ENCODE assay signal across 30 cellular contexts in genomic region chr12:64086946-64087345, GRCh38.
DNase-seq lines count a peak whose midpoint lies in the region; ATAC-seq and TF ChIP-seq lines count a peak whose summit lies in the region.
"Had no signal": no experiment of that assay in that cellular context is flagged by ENCODE, and none has a peak within 500 bp of the region (broad histone marks: within the 10 kb centered on the region; RNA-seq: fewer than 3 reads in every experiment).

No MANE protein-coding gene starts in this region.

- peaks cover 32% of the 10 kb centered on the region for H3K36me3 ChIP-seq in PC-9 (ENCODE audit: low read depth)
- no peaks in the 10 kb centered on the region for H3K36me3 ChIP-seq in muscle layer of duodenum (ENCODE audit: control insufficient read depth in 1 of 2, insufficient read depth in 2 of 2, low read length in 2 of 2)
- no peaks in the 10 kb centered on the region for H3K36me3 ChIP-seq in tibial nerve
- H3K36me3 ChIP-seq: cardiac muscle cell, ovary, right atrium auricular region, thoracic aorta had no signal

- no peaks in the 10 kb centered on the region for H3K9me3 ChIP-seq in PC-9 (ENCODE audit: insufficient read depth, low read depth)
- no peaks in the 10 kb centered on the region for H3K9me3 ChIP-seq in muscle layer of duodenum (ENCODE audit: control insufficient read depth in 1 of 2, low read length in 2 of 2)
- H3K9me3 ChIP-seq in tibial nerve: no peaks in the 10 kb centered on the region
- H3K9me3 ChIP-seq: ovary, right atrium auricular region, thoracic aorta had no signal

- no peak for TF ChIP-seq EP300 in tibial nerve (IDR thresholded peaks at IDR 0.05)

- H2AFZ ChIP-seq in PC-9: no peak overlapping the region

- CTCF ChIA-PET in PC-9 (lab: Charles Lee): no interaction called here

- intact Hi-C loops in PC-9 (cut with micrococcal nuclease; ENCODE audit: unreplicated experiment): loop anchor here (5.0 kb wide), 3 partner anchors 95 to 240 kb away; partner anchors contain the start of gene KICS2

- no peak for ATAC-seq in SK-N-SH treated with all-trans-retinoic acid at 6 μM for 48 hours
- ATAC-seq: activated CD4-positive, CD25-positive, alpha-beta regulatory T cell treated with anti-CD3 and anti-CD28 coated beads, Interleukin-2, amount 50 U/mL, for 24 hours; effector memory CD8-positive, alpha-beta T cell; esophagus mucosa; natural killer cell treated with Interleukin-12 subunit alpha and Interleukin-12 subunit beta and Interleukin-15 and Interleukin-18, amount 100 ng/mL, for 72 hours; stimulated activated naive B cell treated with anti-CD40 and anti-IgM and Interleukin-4, amounts not matched to agents 10 μg/mL and 1 μg/mL and 100 μg/mL, for 72 hours had no signal

- peak overlapping the region; percentile 28; the same call in 1 of the 2 replicates for H3K27ac ChIP-seq in PC-9
- H3K27ac ChIP-seq in epithelial cell of prostate: peak overlapping the region; percentile 94
- peak overlapping the region; percentile 30 for H3K27ac ChIP-seq in muscle layer of duodenum (ENCODE audit: low read length)
- H3K27ac ChIP-seq in tibial nerve: peak overlapping the region in 3 of 4 donors; percentile 27 to 90 (median 85)
- H3K27ac ChIP-seq in substantia nigra (ENCODE audit: low read depth, low read length, poor library complexity, severe bottlenecking): no peak overlapping the region
- H3K27ac ChIP-seq: cardiac muscle cell, coronary artery, thoracic aorta had no signal

- H3K4me1 ChIP-seq in PC-9 (replicated peaks; ENCODE audit: insufficient read depth): peaks cover 42% of the 10 kb centered on the region
- peaks cover 30 to 36% of the 10 kb centered on the region in 2 donors for H3K4me1 ChIP-seq in muscle layer of duodenum (ENCODE audit: control insufficient read depth in 1 of 2, insufficient read depth in 2 of 2, low read length in 2 of 2)
- peaks cover 0 to 65% (median 24%) of the 10 kb centered on the region in 4 donors for H3K4me1 ChIP-seq in tibial nerve

- H3F3A ChIP-seq in PC-9 (ENCODE audit: insufficient read depth, low read depth): peaks cover 34% of the 10 kb centered on the region

- BruUV-seq in PC-9 (replicated peaks; lab: Mats Ljungman, UMichigan): no TSS peak

- H3K4me2 ChIP-seq in PC-9: no peak overlapping the region

- H4K20me1 ChIP-seq in PC-9 (ENCODE audit: insufficient read depth): no peaks in the 10 kb centered on the region

- no peaks in the 10 kb centered on the region for H3K27me3 ChIP-seq in PC-9 (ENCODE audit: insufficient read depth, low read depth)
- H3K27me3 ChIP-seq in muscle layer of duodenum (ENCODE audit: low read depth, low read length): no peaks in the 10 kb centered on the region
- no peaks in the 10 kb centered on the region for H3K27me3 ChIP-seq in tibial nerve
- H3K27me3 ChIP-seq: cardiac muscle cell, ovary, right atrium auricular region had no signal

- H3K4me3 ChIP-seq in PC-9: no peak overlapping the region
- H3K4me3 ChIP-seq in muscle layer of duodenum (ENCODE audit: low read depth in 1 of 2, low read length in 2 of 2): peak overlapping the region in 1 of 2 donors; percentile 18
- no peak overlapping the region for H3K4me3 ChIP-seq in tibial nerve
- H3K4me3 ChIP-seq: cardiac muscle cell, coronary artery, ovary, right atrium auricular region, thoracic aorta had no signal

- 49% methylated on average over 4 of the region's 4 CpGs for WGBS in tibial nerve, 2 donors

- no peaks in the 10 kb centered on the region for H3K9me2 ChIP-seq in PC-9 (ENCODE audit: insufficient read depth)

- DNase-seq in PC-9 (no peak), epithelial cell of prostate (ENCODE audit: low read depth, low spot score) (no peak), tibial nerve (ENCODE audit: low spot score in 2 of 2) (no peak), cortex of kidney (lab: John Stamatoyannopoulos, UW) (no peak), substantia nigra (lab: John Stamatoyannopoulos, UW) (no peak)
- DNase-seq in activated CD4-positive, CD25-positive, alpha-beta regulatory T cell (lab: John Stamatoyannopoulos, UW): no peak
- DNase-seq: activated CD4-positive, alpha-beta T cell treated with anti-CD3 and anti-CD28 coated beads, Interleukin-2, amount 50 U/mL, for 48 hours; activated naive CD4-positive, alpha-beta T cell treated with anti-CD3 and anti-CD28 coated beads, Interleukin-2, amount 10 ng/mL, durations not matched to agents 7 days and 5 days; AML-193; amygdala; CD4-positive, alpha-beta T cell; effector memory CD8-positive, alpha-beta T cell; EL; GOT3; midbrain; NCI-H1105; NCI-H1930; NCI-H524; ovary; stimulated activated naive B cell treated with anti-CD40 and anti-IgM and Interleukin-4, amounts not matched to agents 10 μg/mL and 1 μg/mL and 100 μg/mL, for 72 hours; T-helper 1 cell had no signal

- TF ChIP-seq CTCF in PC-9 (conservative IDR thresholded peaks at IDR 0.05) (no peak), tibial nerve (IDR thresholded peaks at IDR 0.05) (no peak)

- TF ChIP-seq POLR2A in tibial nerve (IDR thresholded peaks at IDR 0.05): no peak

- POLR2A ChIA-PET in PC-9 (lab: Charles Lee; ENCODE audit: unreplicated experiment): no interaction called here

- H3K79me2 ChIP-seq in PC-9 (ENCODE audit: low read depth): peaks cover 14% of the 10 kb centered on the region; the same call in 1 of the 2 replicates

TF ChIP-seq in SK-N-SH treated with all-trans-retinoic acid at 6 μM for 48 hours, 23 proteins besides CTCF, POLR2A, EP300 and RAD21:
- no peak for TF ChIP-seq TOX (CRISPR knock-in tag; IDR thresholded peaks at IDR 0.05; ENCODE audit: borderline replicate concordance)
- no peak for TF ChIP-seq BACH2 (CRISPR knock-in tag; IDR thresholded peaks at IDR 0.05; ENCODE audit: borderline replicate concordance)
- TF ChIP-seq ESRRG (CRISPR knock-in tag; IDR thresholded peaks at IDR 0.05): no peak
- TF ChIP-seq OSR1 (CRISPR knock-in tag; IDR thresholded peaks at IDR 0.05): no peak
- TF ChIP-seq ARNTL (CRISPR knock-in tag; IDR thresholded peaks at IDR 0.05; ENCODE audit: borderline replicate concordance, low read depth): no peak
- no peak for TF ChIP-seq ZNF565 (CRISPR knock-in tag; conservative IDR thresholded peaks at IDR 0.05; ENCODE audit: low read depth)
- TF ChIP-seq PATZ1 (CRISPR knock-in tag; IDR thresholded peaks at IDR 0.05; ENCODE audit: borderline replicate concordance): no peak
- no peak for TF ChIP-seq TCF4 (CRISPR knock-in tag; IDR thresholded peaks at IDR 0.05; ENCODE audit: borderline replicate concordance)
TF ChIP-seq in SK-N-SH treated with all-trans-retinoic acid at 6 μM for 48 hours: peak in this region for 0.
